Comparison of ENCODE assay signal across 10 cellular contexts in genomic region chr20:3041818-3042504, GRCh38. TPM values are rescaled to one million over a fixed set of nuclear protein-coding genes. Genes with fewer than 3 reads are reported as not detected.
DNase-seq lines count a peak whose midpoint lies in the region; ATAC-seq, FAIRE-seq and TF ChIP-seq lines count a peak whose summit lies in the region.
"Had no signal": no experiment of that assay in that cellular context is flagged by ENCODE, and none has a peak within 500 bp of the region (broad histone marks: within the 10 kb centered on the region; RNA-seq: fewer than 3 reads in every experiment).

No MANE protein-coding gene starts in this region.

- H3K27ac Mint-ChIP-seq in neural crest cell (ENCODE audit: unreplicated experiment), result peak overlapping the region; percentile 38

- TF ChIP-seq CTCF in neural crest cell (conservative IDR thresholded peaks at IDR 0.05), result no peak

- DNase-seq in COR-L47 (lab: John Stamatoyannopoulos, UW) (peak; percentile 34), NCI-H2171 treated with DMSO at 0.1 percent for 48 hours (lab: John Stamatoyannopoulos, UW) (peak; percentile 90), neural crest cell (ENCODE audit: low read depth, low spot score) (no peak), DMS79 (lab: John Stamatoyannopoulos, UW) (no peak), amniotic stem cell (lab: John Stamatoyannopoulos, UW) (no peak)
- DNase-seq: NCI-H187 treated with DMSO at 0.1 percent for 48 hours had no signal

- H3K9me3 Mint-ChIP-seq in neural crest cell, result no peaks in the 10 kb centered on the region

- H3K4me1 Mint-ChIP-seq in neural crest cell, result peaks cover 17% of the 10 kb centered on the region

- peaks cover 5% of the 10 kb centered on the region for H3K27me3 Mint-ChIP-seq in neural crest cell (ENCODE audit: low read depth)

- no peak for ATAC-seq in HG03025 (IDR thresholded peaks at IDR 0.05; ENCODE audit: low FRiP score, unreplicated experiment)
- no peak for ATAC-seq in HG03521 (IDR thresholded peaks at IDR 0.05; ENCODE audit: unreplicated experiment)

- peaks cover 14% of the 10 kb centered on the region for H3K36me3 Mint-ChIP-seq in neural crest cell (ENCODE audit: low read depth)

- FAIRE-seq in endometrium (lab: Jason Lieb, UNC), result peak; percentile 43

- H3K4me3 Mint-ChIP-seq in neural crest cell, result peak overlapping the region; percentile 51

RNA-seq across cellular contexts. Expression of gene GNRH2, which starts 1.5 kb away (rescaled TPM):
- total RNA-seq in neural crest cell, result 1.3 and 2.4 TPM in 2 replicates

RNA-seq across cellular contexts. Expression of gene MRPS26, which starts 3.9 kb away (rescaled TPM):
- 77.9 and 80.7 TPM in 2 replicates for total RNA-seq in neural crest cell

RNA-seq across cellular contexts. Expression of gene OXT, which starts 29.5 kb away (rescaled TPM):
- not detected in 2 replicates for total RNA-seq in neural crest cell

RNA-seq across cellular contexts. Expression of gene AVP, which starts 42.6 kb away (rescaled TPM):
- not detected in 2 replicates for total RNA-seq in neural crest cell
- total RNA-seq: activated CD8-positive, alpha-beta memory T cell treated with anti-CD3 and anti-CD28 coated beads for 36 hours had no signal

Comparison
In these comparisons a context has a peak if more than half of its experiments do, and no peak if none do; other contexts are left out.
1. DNase-seq: peak in COR-L47 (single experiment) and NCI-H2171 treated with DMSO at 0.1 percent for 48 hours (single experiment); none in neural crest cell (single experiment), DMS79 (single experiment) and amniotic stem cell (single experiment).